6 cellular contexts compared by ENCODE assay signal in the genomic region with DNA sequence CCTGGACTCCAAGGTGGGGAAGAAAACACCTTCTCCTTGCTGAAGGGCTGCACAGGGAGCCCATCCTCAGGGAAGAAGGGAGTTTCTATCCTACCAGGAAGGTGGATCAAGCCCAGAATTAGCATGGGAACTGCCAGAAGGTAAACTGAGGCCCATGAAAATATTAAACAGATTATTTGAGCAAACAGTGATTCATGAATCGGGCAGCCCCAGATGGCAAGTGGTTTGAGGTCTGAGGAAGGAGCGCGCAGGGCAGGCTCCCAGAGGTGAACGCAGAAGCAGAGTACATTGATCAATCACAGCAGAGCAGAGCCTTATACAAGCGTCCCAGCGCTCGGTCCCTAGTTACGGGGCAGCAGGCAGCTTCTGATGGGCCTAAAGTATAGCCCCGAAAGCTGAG. TPM values are rescaled to one million over a fixed set of nuclear protein-coding genes. Genes with fewer than 3 reads are reported as not detected.
"Had no signal": no experiment of that assay in that cellular context is flagged by ENCODE, and none has a peak within 500 bp of the region (broad histone marks: within the 10 kb centered on the region; RNA-seq: fewer than 3 reads in every experiment).

No MANE protein-coding gene starts in this region.

- H3K4me3 Mint-ChIP-seq: IgD-negative memory B cell had no signal

- H3K27ac Mint-ChIP-seq: IgD-negative memory B cell had no signal

- H3K9me3 Mint-ChIP-seq: IgD-negative memory B cell had no signal

- H3K9me3 ChIP-seq: HAP-1 had no signal

- DNase-seq: GM23248, GOT3, H7, KBM-7 had no signal

- H3K4me3 ChIP-seq: GM23248, HAP-1 had no signal

- H3K27ac ChIP-seq: GM23248 had no signal

- H3K4me1 ChIP-seq: HAP-1 had no signal

- H3K36me3 ChIP-seq: HAP-1 had no signal

RNA-seq across cellular contexts. Expression of gene PROSER2, which starts 35.8 kb away (rescaled TPM):
- polyA plus RNA-seq: IgD-negative memory B cell had no signal
